8 cellular contexts compared by ENCODE assay signal in genomic region chr17:32487460-32488176, GRCh38. TPM values are rescaled to one million over a fixed set of nuclear protein-coding genes. Genes with fewer than 3 reads are reported as not detected.
DNase-seq lines count a peak whose midpoint lies in the region; ATAC-seq, FAIRE-seq and TF ChIP-seq lines count a peak whose summit lies in the region.

No MANE protein-coding gene starts in this region.

- FAIRE-seq in GM18507 (lab: Jason Lieb, UNC): peak; percentile 84

- no peaks in the 10 kb centered on the region for H3K27me3 Mint-ChIP-seq in chondrocyte (ENCODE audit: low read depth)

- WGBS in aorta, 2 donors: 35 to 39% methylated on average over 54 to 59 of the region's 59 CpGs

- no peaks in the 10 kb centered on the region; the same call in 1 of the 2 replicates for H3K9me3 ChIP-seq in AG04450 (ENCODE audit: control insufficient read depth, insufficient read depth, low read length)
- H3K9me3 ChIP-seq in mononuclear cell (ENCODE audit: low read depth, low read length): no peaks in the 10 kb centered on the region
- H3K9me3 ChIP-seq in aorta (ENCODE audit: control insufficient read depth, low read length): no peaks in the 10 kb centered on the region

- H3K27me3 ChIP-seq in AG04450 (ENCODE audit: control insufficient read depth, insufficient read depth, low read length) (no peaks in the 10 kb centered on the region), mononuclear cell (ENCODE audit: insufficient read depth, low read length) (no peaks in the 10 kb centered on the region), aorta (ENCODE audit: control insufficient read depth in 1 of 2, insufficient read depth in 2 of 2, low read length in 1 of 2) (no peaks in the 10 kb centered on the region)

- CTCF ChIA-PET in AG04450 (lab: Charles Lee): interaction anchor here (0.7 to 1.0 kb wide), 2 partner anchors 44 to 171 kb away, joined by 3 read pairs; no protein-coding TSS in a partner anchor

- H3K27ac Mint-ChIP-seq in chondrocyte (ENCODE audit: unreplicated experiment): no peak overlapping the region

- H3K36me3 ChIP-seq in aorta (ENCODE audit: control insufficient read depth in 1 of 2, insufficient read depth in 2 of 2, low read length in 1 of 2): no peaks in the 10 kb centered on the region

- no peaks in the 10 kb centered on the region for H3K9me3 Mint-ChIP-seq in chondrocyte (ENCODE audit: low read depth)

- no peaks in the 10 kb centered on the region for H3K36me3 Mint-ChIP-seq in chondrocyte (ENCODE audit: low read depth)

- H3K4me3 Mint-ChIP-seq in chondrocyte (ENCODE audit: unreplicated experiment): peak overlapping the region; percentile 74

- TF ChIP-seq CTCF in AG04450 (IDR thresholded peaks at IDR 0.05; ENCODE audit: low read depth, low read length): no peak
- TF ChIP-seq CTCF in chondrocyte (IDR thresholded peaks at IDR 0.05): peak; percentile 44

- H3K4me3 ChIP-seq in AG04450 (ENCODE audit: low read depth, low read length) (peak overlapping the region; percentile 60), mononuclear cell (ENCODE audit: low read length) (peak overlapping the region; percentile 49), aorta (ENCODE audit: low read length in 2 of 2) (peak overlapping the region; percentile 57 to 73)

- no peak overlapping the region for H3K27ac ChIP-seq in AG04450 (ENCODE audit: low read depth, low read length)
- no peak overlapping the region for H3K27ac ChIP-seq in aorta (ENCODE audit: low read depth in 1 of 2, low read length in 2 of 2)

- H3K4me1 Mint-ChIP-seq in chondrocyte (ENCODE audit: low read depth): peaks cover 28% of the 10 kb centered on the region

- POLR2A ChIA-PET in AG04450 (lab: Yijun Ruan, JAX): interaction anchor here (0.5 kb wide), 1 partner anchor 15 kb away, joined by 8 read pairs; no protein-coding TSS in a partner anchor

- intact Hi-C loops in aorta (cut with DNase I): loop anchor here in 1 of 2 donors (5.0 to 10.0 kb wide), 3 partner anchors 170 to 507 kb away; partner anchors contain the start of gene SPACA3

- no peak for DNase-seq in AG04450 (ENCODE audit: low read depth, low spot score)
- no peak for DNase-seq in GM18507 (ENCODE audit: extremely low spot score, insufficient read length, low read depth)
- peak; percentile 37 for DNase-seq in RKO (ENCODE audit: low spot score)
- DNase-seq in chondrocyte (ENCODE audit: low spot score): peak; percentile 92
- no peak for DNase-seq in aorta
- no peak for DNase-seq in NOMO-1 (lab: John Stamatoyannopoulos, UW; ENCODE audit: unreplicated experiment in 2 of 2)
- no peak for DNase-seq in NCI-H446 treated with DMSO at 0.1 percent for 48 hours (lab: John Stamatoyannopoulos, UW)

- no peak for ATAC-seq in aorta (ENCODE audit: low FRiP score)

- H3K4me1 ChIP-seq in mononuclear cell (ENCODE audit: insufficient read depth, low read length): peaks cover 54% of the 10 kb centered on the region
- H3K4me1 ChIP-seq in aorta (ENCODE audit: control insufficient read depth in 1 of 2, insufficient read depth in 2 of 2, low read length in 2 of 2): no peaks in the 10 kb centered on the region

RNA-seq across cellular contexts. Expression of gene CDK5R1, which starts 0.8 kb away (rescaled TPM):
- polyA plus RNA-seq in AG04450 (2011; rRNA removed) (0.22 and 0.32 TPM in 2 replicates), aorta (under 1 TPM; under 0.01 to 0.43 TPM)
- polyA minus RNA-seq in AG04450 (2011; rRNA and poly(A)+ RNA removed): 0.39 and 0.64 TPM in 2 replicates
- total RNA-seq in chondrocyte (1.8 to 2.3 TPM (median 2.1 TPM) in 3 replicates), mononuclear cell (16.8 TPM), aorta (1 to 10 TPM in 1 of 2 donors, under 1 TPM in 1; 0.90 to 1.0 TPM)

RNA-seq across cellular contexts. Expression of gene PSMD11, which starts 43.3 kb away (rescaled TPM):
- polyA plus RNA-seq in AG04450 (2011; rRNA removed) (85.0 and 99.0 TPM in 2 replicates), aorta (10 to 100 TPM; 17.4 to 47.2 TPM)
- 106 and 118 TPM in 2 replicates for polyA minus RNA-seq in AG04450 (2011; rRNA and poly(A)+ RNA removed)
- total RNA-seq in chondrocyte (80.7 to 105 TPM (median 85.9 TPM) in 3 replicates), mononuclear cell (84.0 TPM), aorta (10 to 100 TPM; 59.6 to 64.1 TPM)

Comparison
In these comparisons a context has a peak if more than half of its experiments do, and no peak if none do; other contexts are left out.
1. DNase-seq: peak in RKO (single experiment) and chondrocyte (single experiment); none in AG04450 (single experiment), GM18507 (single experiment), aorta (0 of 2), NOMO-1 (0 of 2) and NCI-H446 treated with DMSO at 0.1 percent for 48 hours (single experiment).
2. Peak in every context shown above with its lines, with median percentiles within 50 percentile points of each other: H3K4me3 ChIP-seq.